In the genomic region with DNA sequence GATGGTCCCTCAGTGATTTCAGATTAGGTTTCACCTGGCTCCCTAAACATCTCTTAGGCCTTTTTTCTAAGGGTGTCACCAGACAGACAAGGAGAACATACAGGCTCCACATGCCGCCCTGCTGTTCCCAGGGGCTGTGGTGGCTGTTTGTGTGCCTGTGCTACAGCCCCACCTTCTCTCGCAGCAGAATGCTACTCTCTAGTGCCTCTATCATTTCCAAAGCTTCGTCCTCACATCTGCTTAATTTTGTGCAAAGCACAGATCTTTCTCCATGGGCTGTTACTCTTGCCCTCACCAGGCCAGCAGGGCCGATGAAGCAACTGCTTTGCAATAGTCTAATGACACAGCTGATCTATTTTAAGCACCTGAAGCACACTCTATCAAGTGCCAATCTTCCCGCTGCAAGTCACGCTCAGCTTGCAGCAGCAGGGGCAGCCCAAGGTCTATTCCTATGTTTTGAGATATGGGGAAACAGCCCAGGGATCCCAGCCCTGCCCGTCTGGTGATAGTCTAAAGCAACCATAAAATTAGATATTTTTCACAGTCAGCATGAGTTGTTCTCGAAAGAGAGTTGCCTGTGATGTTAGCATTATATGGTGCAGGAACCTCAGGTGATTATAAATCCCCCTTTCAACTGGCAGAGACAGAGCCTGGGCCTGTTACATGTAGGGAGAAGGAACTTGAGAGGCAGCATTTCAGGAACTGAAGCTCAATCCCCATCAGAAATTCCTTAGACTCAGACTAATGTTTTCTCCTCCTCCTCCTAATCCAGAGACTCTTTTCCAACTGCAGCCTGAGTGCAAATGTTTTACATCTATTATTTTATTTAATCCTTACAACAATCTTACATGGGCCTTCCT, we compare ENCODE assay signal across 9 cellular contexts. TPM values are rescaled to one million over a fixed set of nuclear protein-coding genes. Genes with fewer than 3 reads are reported as not detected.
A peak's percentile ranks its signal among the peaks of the same experiment; 100 is the strongest.
DNase-seq lines count a peak whose midpoint lies in the region; ATAC-seq, FAIRE-seq and TF ChIP-seq lines count a peak whose summit lies in the region.
"Had no signal": no experiment of that assay in that cellular context is flagged by ENCODE, and none has a peak within 500 bp of the region (broad histone marks: within the 10 kb centered on the region; RNA-seq: fewer than 3 reads in every experiment).

No MANE protein-coding gene starts in this region.

- H2AK5ac ChIP-seq in mesendoderm (ENCODE audit: low read length): no peak overlapping the region

- no peak overlapping the region for H2BK15ac ChIP-seq in mesendoderm (replicated peaks; ENCODE audit: low read depth)

- no peaks in the 10 kb centered on the region for H3K9me3 ChIP-seq in A549

- H2BK5ac ChIP-seq in mesendoderm (ENCODE audit: low read length): no peak overlapping the region

- TF ChIP-seq POLR2A in A549 (IDR thresholded peaks at IDR 0.05; ENCODE audit: low read length) (no peak), NB4 (IDR thresholded peaks at IDR 0.05; ENCODE audit: extremely low read depth, insufficient read length) (no peak)

- CTCF ChIA-PET in A549 (lab: Yijun Ruan, JAX): interaction anchor here (0.8 to 8.6 kb wide), 6 partner anchors 9 to 423 kb away, joined by 3 to 59 read pairs (median 3); partner anchors contain the start of gene ABLIM3

- no peak overlapping the region for H3K9ac ChIP-seq in mesendoderm (ENCODE audit: low read length)

- H3K36me3 ChIP-seq in mesendoderm (ENCODE audit: control insufficient read depth, insufficient read depth, low read length): no peaks in the 10 kb centered on the region

- no peak overlapping the region for H3K27ac Mint-ChIP-seq in T-helper 2 cell treated with Interferon-gamma antibody and Interleukin-4, amounts not matched to agents 5 μg/mL and 100 μg/mL, for 36 hours

- no peaks in the 10 kb centered on the region for H3K4me1 Mint-ChIP-seq in T-helper 2 cell treated with Interferon-gamma antibody and Interleukin-4, amounts not matched to agents 5 μg/mL and 100 μg/mL, for 36 hours (ENCODE audit: low read depth)

- H3K27ac ChIP-seq in A549: peak overlapping the region; percentile 41 to 61
- no peak overlapping the region for H3K27ac ChIP-seq in mesendoderm (ENCODE audit: low read depth, low read length)

- H3K4me3 ChIP-seq in A549 (no peak overlapping the region), NB4 (ENCODE audit: low read depth, low read length) (no peak overlapping the region), mesendoderm (ENCODE audit: low read length) (no peak overlapping the region)

- no peak for TF ChIP-seq CTCF in A549 (IDR thresholded peaks at IDR 0.05)
- no peak for TF ChIP-seq CTCF in NB4 (IDR thresholded peaks at IDR 0.05; ENCODE audit: low read depth, low read length)

- no peak overlapping the region for H3K56ac ChIP-seq in mesendoderm (ENCODE audit: low read length)

- no peaks in the 10 kb centered on the region for H3K36me3 Mint-ChIP-seq in T-helper 2 cell treated with Interferon-gamma antibody and Interleukin-4, amounts not matched to agents 5 μg/mL and 100 μg/mL, for 36 hours (ENCODE audit: low read depth)

- H4K8ac ChIP-seq in mesendoderm (ENCODE audit: low read depth, low read length): no peak overlapping the region

- H3K4me2 ChIP-seq in A549 (peak overlapping the region; percentile 4; the same call in 1 of the 3 replicates), mesendoderm (ENCODE audit: low read length) (no peak overlapping the region)

- ATAC-seq in A549: peak; percentile 54 to 68; a peak in 5 of 6 replicates
- no peak for ATAC-seq in HG02852 (IDR thresholded peaks at IDR 0.05; ENCODE audit: unreplicated experiment)

- no peak for FAIRE-seq in A549 (lab: Jason Lieb, UNC)

- H3K4me3 Mint-ChIP-seq in T-helper 2 cell treated with Interferon-gamma antibody and Interleukin-4, amounts not matched to agents 5 μg/mL and 100 μg/mL, for 36 hours: no peak overlapping the region

- TF ChIP-seq RAD21 in A549 (conservative IDR thresholded peaks at IDR 0.05 in 1 of 2, IDR thresholded peaks at IDR 0.05 in 1 of 2): no peak

- no peaks in the 10 kb centered on the region for H3K79me2 ChIP-seq in mesendoderm (ENCODE audit: control insufficient read depth, insufficient read depth, low read length)

- peaks cover 4% of the 10 kb centered on the region for H3K27me3 Mint-ChIP-seq in T-helper 2 cell treated with Interferon-gamma antibody and Interleukin-4, amounts not matched to agents 5 μg/mL and 100 μg/mL, for 36 hours (ENCODE audit: low read depth)

- WGBS in A549 (ENCODE audit: missing lambda C conversion rate): 54% methylated on average over 8 of the region's 8 CpGs
- WGBS in mesendoderm (ENCODE audit: extremely low coverage, insufficient coverage, low lambda C conversion rate): no CpG with 5 or more reads among the region's 8 CpGs

- H3K9me3 Mint-ChIP-seq in T-helper 2 cell treated with Interferon-gamma antibody and Interleukin-4, amounts not matched to agents 5 μg/mL and 100 μg/mL, for 36 hours: no peaks in the 10 kb centered on the region

- H3K4ac ChIP-seq in mesendoderm (ENCODE audit: low read depth, low read length): no peak overlapping the region

- H3K27me3 ChIP-seq in mesendoderm (ENCODE audit: insufficient read depth, low read length, poor library complexity): no peaks in the 10 kb centered on the region

- peaks cover 23% of the 10 kb centered on the region for H3K4me1 ChIP-seq in A549
- H3K4me1 ChIP-seq in mesendoderm (ENCODE audit: control insufficient read depth, low read depth, low read length): no peaks in the 10 kb centered on the region

- POLR2A ChIA-PET in A549 (lab: Yijun Ruan, JAX): interaction anchor here (1.1 kb wide), 1 partner anchor 11 kb away, joined by 3 read pairs; no protein-coding TSS in a partner anchor

- no peak overlapping the region for H3K23ac ChIP-seq in mesendoderm (ENCODE audit: low read length)

- H3K18ac ChIP-seq in mesendoderm (ENCODE audit: low read length): no peak overlapping the region

- H2BK120ac ChIP-seq in mesendoderm (ENCODE audit: low read depth, low read length): no peak overlapping the region

- DNase-seq in A549 (ENCODE audit: low read depth in 1 of 2, low spot score in 1 of 2) (peak in 1 of 2 experiments; percentile 35), NB4 (ENCODE audit: low read depth) (peak; percentile 65), amniotic epithelial cell (ENCODE audit: low read depth) (peak; percentile 74), kidney glomerular epithelial cell (lab: John Stamatoyannopoulos, UW) (peak; percentile 7), mesendoderm (no peak), HPDE6-E6E7 (ENCODE audit: extremely low spot score) (no peak)
- no peak for DNase-seq in T-helper 2 cell treated with Interferon-gamma antibody and Interleukin-4, amounts not matched to agents 5 μg/mL and 100 μg/mL, for 36 hours (ENCODE audit: low spot score)
- DNase-seq: stimulated activated CD4-positive, alpha-beta T cell treated with anti-CD3 and anti-CD28 coated beads, Interleukin-1b, Interleukin-23, amount 100 ng/mL, for 48 hours had no signal

- TF ChIP-seq EP300 in A549 (IDR thresholded peaks at IDR 0.05): no peak

- H3K79me1 ChIP-seq in mesendoderm (ENCODE audit: low read length): no peaks in the 10 kb centered on the region

- no peak overlapping the region for H4K5ac ChIP-seq in mesendoderm (ENCODE audit: low read length)

TF ChIP-seq in A549, 52 proteins besides CTCF, POLR2A, EP300 and RAD21:
- no peak for TF ChIP-seq TFCP2L1 (CRISPR knock-in tag; IDR thresholded peaks at IDR 0.05)
- TF ChIP-seq CEBPB (IDR thresholded peaks at IDR 0.05): 0 out of 4 replicates have a peak, but pooled peaks of 1 of the 2 experiments have one; percentile 27
- no peak for TF ChIP-seq RFX5 (IDR thresholded peaks at IDR 0.05)
TF ChIP-seq in A549: peak in this region for 1.

RNA-seq across cellular contexts. Expression of gene ABLIM3, which starts 12.7 kb away (rescaled TPM):
- 2.7 and 3.5 TPM in 2 replicates for polyA plus RNA-seq in A549 (2011; rRNA removed)
- 2.0 and 2.4 TPM in 2 replicates for polyA plus RNA-seq in A549 (2012; cell fraction: cytosol; rRNA removed)
- 3.5 and 4.4 TPM in 2 replicates for polyA plus RNA-seq in A549 (2012; cell fraction: nucleus; rRNA removed)
- 3.0 to 4.0 TPM (median 3.6 TPM) in 3 replicates for polyA plus RNA-seq in A549 (2017; fragmentation: RNase III; extraction: RNeasy Plus Mini Kit Qiagen cat#74134 plus additional on column Dnase treatment)
- polyA minus RNA-seq in A549 (2011; rRNA and poly(A)+ RNA removed): 6.4 and 7.7 TPM in 2 replicates
- polyA plus RNA-seq in mesendoderm (2013, experiment 1 of 2): 0.18 TPM
- 0.18 TPM for polyA plus RNA-seq in mesendoderm (2013, experiment 2 of 2)

Comparison
In these comparisons a context has a peak if more than half of its experiments do, and no peak if none do; other contexts are left out.
1. DNase-seq: peak in NB4 (single experiment), amniotic epithelial cell (single experiment) and kidney glomerular epithelial cell (single experiment); none in mesendoderm (single experiment), HPDE6-E6E7 (single experiment) and T-helper 2 cell treated with Interferon-gamma antibody and Interleukin-4, amounts not matched to agents 5 μg/mL and 100 μg/mL, for 36 hours (single experiment).